ENCODE assay signal across 1 cellular context in the genomic region with DNA sequence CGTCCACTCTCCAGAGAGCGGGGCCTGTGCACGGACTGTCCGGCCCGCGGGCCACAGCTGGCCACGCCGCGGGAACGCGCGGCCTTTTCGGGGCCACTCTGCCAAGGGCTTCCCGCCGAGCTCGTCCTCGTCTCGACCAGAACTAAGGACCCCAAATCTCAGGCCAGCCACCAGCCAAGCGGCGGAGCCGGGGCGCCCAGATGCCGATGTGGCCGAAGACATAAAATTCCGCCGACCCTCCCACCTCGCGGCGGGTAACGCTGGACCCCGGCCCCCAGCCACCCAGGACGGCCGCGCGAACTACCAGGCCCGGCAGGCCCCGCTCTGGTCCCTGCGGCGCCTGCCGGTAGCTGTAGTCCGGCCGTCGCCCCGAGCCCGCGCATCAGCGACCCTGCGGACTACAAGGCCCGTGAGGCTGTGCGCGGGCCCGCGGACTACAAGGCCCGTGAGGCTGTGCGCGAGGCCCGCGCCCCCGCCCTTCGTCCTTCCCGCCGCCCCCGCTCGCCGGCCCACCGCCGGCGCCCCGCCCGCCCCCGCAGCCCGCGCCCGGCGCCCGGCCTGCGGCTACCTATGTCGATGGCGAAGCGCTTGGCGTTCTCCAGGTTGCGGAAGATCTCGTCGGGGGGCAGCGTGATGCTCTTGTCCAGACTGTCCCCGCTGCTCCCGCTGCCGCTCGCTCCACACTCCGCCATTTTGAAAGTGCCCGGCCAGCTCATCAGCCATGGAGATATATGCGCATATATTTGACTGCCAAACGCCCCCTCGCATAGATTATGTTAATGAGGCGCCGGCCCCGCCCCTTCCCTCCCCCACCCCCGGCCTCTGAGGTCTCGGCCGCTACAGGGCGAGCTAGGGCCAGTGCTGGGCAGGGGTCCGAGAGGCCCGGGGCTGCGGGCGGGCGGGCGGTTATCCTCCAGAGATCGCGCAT.
TF ChIP-seq lines count a peak whose summit lies in the region.

A gene (minus strand): TSS at position 701 of the 928 bp plus-strand sequence. CDS start 9 bp downstream, at position 692.

TF ChIP-seq in K562, 482 proteins besides CTCF, POLR2A, EP300 and RAD21 (continued from another document and continues in another):
- TF ChIP-seq, protein P1, sequence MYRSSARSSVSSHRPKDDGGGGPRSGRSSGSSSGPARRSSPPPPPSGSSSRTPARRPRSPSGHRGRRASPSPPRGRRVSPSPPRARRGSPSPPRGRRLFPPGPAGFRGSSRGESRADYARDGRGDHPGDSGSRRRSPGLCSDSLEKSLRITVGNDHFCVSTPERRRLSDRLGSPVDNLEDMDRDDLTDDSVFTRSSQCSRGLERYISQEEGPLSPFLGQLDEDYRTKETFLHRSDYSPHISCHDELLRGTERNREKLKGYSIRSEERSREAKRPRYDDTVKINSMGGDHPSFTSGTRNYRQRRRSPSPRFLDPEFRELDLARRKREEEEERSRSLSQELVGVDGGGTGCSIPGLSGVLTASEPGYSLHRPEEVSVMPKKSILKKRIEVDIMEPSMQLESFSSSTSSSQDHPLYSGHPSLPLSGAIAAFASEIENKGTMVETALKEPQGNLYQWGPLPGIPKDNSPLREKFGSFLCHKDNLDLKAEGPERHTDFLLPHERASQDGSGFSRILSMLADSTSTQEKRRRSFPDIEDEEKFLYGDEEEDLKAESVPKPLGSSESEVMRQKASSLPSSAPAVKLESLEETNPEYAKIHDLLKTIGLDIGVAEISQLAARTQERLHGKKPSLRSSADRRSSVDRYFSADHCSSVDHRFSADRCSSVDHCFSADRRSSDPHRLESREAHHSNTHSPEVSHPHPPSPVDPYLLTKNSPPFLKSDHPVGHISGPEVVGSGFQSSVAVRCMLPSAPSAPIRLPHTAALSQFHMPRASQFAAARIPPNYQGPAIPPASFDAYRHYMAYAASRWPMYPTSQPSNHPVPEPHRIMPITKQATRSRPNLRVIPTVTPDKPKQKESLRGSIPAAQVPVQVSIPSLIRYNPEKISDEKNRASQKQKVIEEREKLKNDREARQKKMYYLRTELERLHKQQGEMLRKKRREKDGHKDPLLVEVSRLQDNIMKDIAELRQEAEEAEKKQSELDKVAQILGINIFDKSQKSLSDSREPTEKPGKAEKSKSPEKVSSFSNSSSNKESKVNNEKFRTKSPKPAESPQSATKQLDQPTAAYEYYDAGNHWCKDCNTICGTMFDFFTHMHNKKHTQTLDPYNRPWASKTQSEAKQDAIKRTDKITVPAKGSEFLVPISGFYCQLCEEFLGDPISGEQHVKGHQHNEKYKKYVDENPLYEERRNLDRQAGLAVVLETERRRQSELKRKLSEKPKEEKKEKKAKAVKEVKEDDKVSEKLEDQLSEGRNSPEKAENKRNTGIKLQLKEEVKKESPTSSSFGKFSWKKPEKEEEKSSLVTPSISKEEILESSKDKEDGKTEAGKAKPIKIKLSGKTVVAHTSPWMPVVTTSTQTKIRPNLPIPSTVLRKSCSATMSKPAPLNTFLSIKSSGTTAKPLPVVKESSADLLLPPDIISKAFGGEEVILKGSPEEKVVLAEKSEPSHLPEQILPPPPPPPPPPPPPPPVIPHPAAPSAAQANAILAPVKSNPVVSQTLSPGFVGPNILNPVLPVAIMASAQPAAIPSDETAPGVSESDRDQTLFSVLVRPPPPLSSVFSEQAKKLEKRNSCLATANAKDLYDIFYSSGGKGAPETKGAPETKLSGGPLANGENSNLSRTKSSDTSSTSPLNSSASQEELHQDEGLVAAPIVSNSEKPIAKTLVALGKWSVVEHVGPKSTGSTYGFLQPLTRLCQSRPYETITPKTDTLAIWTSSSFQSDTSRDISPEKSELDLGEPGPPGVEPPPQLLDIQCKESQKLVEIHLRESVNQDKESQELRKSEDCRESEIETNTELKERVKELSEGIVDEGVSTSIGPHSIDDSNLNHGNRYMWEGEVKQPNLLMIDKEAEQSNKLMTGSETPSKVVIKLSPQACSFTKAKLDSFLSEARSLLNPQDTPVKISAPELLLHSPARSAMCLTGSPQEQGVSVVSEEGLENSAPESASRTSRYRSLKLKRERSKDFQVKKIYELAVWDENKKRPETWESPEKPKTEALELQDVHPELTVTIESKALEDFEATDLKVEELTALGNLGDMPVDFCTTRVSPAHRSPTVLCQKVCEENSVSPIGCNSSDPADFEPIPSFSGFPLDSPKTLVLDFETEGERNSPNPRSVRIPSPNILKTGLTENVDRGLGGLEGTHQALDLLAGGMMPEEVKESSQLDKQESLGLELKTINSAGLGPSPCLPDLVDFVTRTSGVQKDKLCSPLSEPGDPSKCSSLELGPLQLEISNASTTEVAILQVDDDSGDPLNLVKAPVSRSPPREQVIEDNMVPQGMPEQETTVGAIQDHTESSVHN (IDR thresholded peaks at IDR 0.05; ENCODE audit: borderline replicate concordance in 1 of 2, low read depth in 1 of 2) = no peak
- no peak for TF ChIP-seq CBX5 (IDR thresholded peaks at IDR 0.05; ENCODE audit: borderline replicate concordance, low read depth)
- no peak; the same call in 1 of the 2 replicates for TF ChIP-seq ZC3H11A (IDR thresholded peaks at IDR 0.05; ENCODE audit: low read depth, low read length)
- TF ChIP-seq ZNF699 (CRISPR knock-in tag; IDR thresholded peaks at IDR 0.05; ENCODE audit: insufficient replicate concordance) = no peak
- TF ChIP-seq SOX6 (IDR thresholded peaks at IDR 0.05) = no peak
- no peak for TF ChIP-seq ZNF24 (IDR thresholded peaks at IDR 0.05)
- no peak for TF ChIP-seq TEAD4 (IDR thresholded peaks at IDR 0.05; ENCODE audit: low read length)
- no peak for TF ChIP-seq TEAD4 (CRISPR knock-in tag; IDR thresholded peaks at IDR 0.05; ENCODE audit: borderline replicate concordance)
- TF ChIP-seq, protein P2, sequence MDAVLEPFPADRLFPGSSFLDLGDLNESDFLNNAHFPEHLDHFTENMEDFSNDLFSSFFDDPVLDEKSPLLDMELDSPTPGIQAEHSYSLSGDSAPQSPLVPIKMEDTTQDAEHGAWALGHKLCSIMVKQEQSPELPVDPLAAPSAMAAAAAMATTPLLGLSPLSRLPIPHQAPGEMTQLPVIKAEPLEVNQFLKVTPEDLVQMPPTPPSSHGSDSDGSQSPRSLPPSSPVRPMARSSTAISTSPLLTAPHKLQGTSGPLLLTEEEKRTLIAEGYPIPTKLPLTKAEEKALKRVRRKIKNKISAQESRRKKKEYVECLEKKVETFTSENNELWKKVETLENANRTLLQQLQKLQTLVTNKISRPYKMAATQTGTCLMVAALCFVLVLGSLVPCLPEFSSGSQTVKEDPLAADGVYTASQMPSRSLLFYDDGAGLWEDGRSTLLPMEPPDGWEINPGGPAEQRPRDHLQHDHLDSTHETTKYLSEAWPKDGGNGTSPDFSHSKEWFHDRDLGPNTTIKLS (IDR thresholded peaks at IDR 0.05; ENCODE audit: borderline replicate concordance, low read depth) = peak; percentile 96
- no peak for TF ChIP-seq STAT5B (CRISPR knock-in tag; IDR thresholded peaks at IDR 0.05)
- no peak for TF ChIP-seq NEUROD1 (IDR thresholded peaks at IDR 0.05; ENCODE audit: borderline replicate concordance, low read depth, low read length, partially characterized antibody)
- no peak for TF ChIP-seq HMG20B (CRISPR knock-in tag; IDR thresholded peaks at IDR 0.05)
- TF ChIP-seq, protein P3, sequence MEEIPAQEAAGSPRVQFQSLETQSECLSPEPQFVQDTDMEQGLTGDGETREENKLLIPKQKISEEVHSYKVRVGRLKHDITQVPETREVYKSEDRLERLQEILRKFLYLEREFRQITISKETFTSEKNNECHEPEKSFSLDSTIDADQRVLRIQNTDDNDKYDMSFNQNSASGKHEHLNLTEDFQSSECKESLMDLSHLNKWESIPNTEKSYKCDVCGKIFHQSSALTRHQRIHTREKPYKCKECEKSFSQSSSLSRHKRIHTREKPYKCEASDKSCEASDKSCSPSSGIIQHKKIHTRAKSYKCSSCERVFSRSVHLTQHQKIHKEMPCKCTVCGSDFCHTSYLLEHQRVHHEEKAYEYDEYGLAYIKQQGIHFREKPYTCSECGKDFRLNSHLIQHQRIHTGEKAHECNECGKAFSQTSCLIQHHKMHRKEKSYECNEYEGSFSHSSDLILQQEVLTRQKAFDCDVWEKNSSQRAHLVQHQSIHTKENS (CRISPR knock-in tag; IDR thresholded peaks at IDR 0.05) = no peak
- no peak for TF ChIP-seq HDGF (IDR thresholded peaks at IDR 0.05)
- no peak; the same call in 1 of the 2 replicates for TF ChIP-seq NFXL1 (CRISPR knock-in tag; IDR thresholded peaks at IDR 0.05)
- TF ChIP-seq BDP1 (IDR thresholded peaks at IDR 0.05; ENCODE audit: insufficient read depth, insufficient read length) = no peak
- TF ChIP-seq HDAC1 (IDR thresholded peaks at IDR 0.05) = peak in 1 of 2 experiments; percentile 36; a peak in 1 of 4 replicates
- TF ChIP-seq ZNF324 (CRISPR knock-in tag; IDR thresholded peaks at IDR 0.05) = no peak
- TF ChIP-seq NBN (IDR thresholded peaks at IDR 0.05; ENCODE audit: low read depth) = no peak
- TF ChIP-seq NR2F6 (CRISPR knock-in tag; IDR thresholded peaks at IDR 0.05) = 0 out of 2 replicates have a peak, but pooled peaks have one; percentile 22
- TF ChIP-seq NFYB (IDR thresholded peaks at IDR 0.05; ENCODE audit: extremely low read depth, insufficient read length) = no peak
- peak; percentile 81 for TF ChIP-seq TCFL5 (CRISPR knock-in tag; conservative IDR thresholded peaks at IDR 0.05)
- TF ChIP-seq, protein P4, sequence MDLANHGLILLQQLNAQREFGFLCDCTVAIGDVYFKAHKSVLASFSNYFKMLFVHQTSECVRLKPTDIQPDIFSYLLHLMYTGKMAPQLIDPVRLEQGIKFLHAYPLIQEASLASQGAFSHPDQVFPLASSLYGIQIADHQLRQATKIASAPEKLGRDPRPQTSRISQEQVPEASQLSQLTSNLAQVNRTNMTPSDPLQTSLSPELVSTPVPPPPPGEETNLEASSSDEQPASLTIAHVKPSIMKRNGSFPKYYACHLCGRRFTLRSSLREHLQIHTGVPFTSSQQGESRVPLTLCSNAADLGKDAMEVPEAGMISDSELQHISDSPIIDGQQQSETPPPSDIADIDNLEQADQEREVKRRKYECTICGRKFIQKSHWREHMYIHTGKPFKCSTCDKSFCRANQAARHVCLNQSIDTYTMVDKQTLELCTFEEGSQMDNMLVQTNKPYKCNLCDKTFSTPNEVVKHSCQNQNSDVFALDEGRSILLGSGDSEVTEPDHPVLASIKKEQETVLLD (IDR thresholded peaks at IDR 0.05) = no peak
- TF ChIP-seq TCF7 (IDR thresholded peaks at IDR 0.05; ENCODE audit: borderline replicate concordance) = no peak
- TF ChIP-seq FOXK1 (CRISPR knock-in tag; IDR thresholded peaks at IDR 0.05; ENCODE audit: borderline replicate concordance) = no peak
- TF ChIP-seq HDAC3 (IDR thresholded peaks at IDR 0.05; ENCODE audit: borderline replicate concordance, partially characterized antibody) = no peak
- no peak for TF ChIP-seq NELFE (IDR thresholded peaks at IDR 0.05; ENCODE audit: insufficient read depth, insufficient read length)
- TF ChIP-seq, protein P5, sequence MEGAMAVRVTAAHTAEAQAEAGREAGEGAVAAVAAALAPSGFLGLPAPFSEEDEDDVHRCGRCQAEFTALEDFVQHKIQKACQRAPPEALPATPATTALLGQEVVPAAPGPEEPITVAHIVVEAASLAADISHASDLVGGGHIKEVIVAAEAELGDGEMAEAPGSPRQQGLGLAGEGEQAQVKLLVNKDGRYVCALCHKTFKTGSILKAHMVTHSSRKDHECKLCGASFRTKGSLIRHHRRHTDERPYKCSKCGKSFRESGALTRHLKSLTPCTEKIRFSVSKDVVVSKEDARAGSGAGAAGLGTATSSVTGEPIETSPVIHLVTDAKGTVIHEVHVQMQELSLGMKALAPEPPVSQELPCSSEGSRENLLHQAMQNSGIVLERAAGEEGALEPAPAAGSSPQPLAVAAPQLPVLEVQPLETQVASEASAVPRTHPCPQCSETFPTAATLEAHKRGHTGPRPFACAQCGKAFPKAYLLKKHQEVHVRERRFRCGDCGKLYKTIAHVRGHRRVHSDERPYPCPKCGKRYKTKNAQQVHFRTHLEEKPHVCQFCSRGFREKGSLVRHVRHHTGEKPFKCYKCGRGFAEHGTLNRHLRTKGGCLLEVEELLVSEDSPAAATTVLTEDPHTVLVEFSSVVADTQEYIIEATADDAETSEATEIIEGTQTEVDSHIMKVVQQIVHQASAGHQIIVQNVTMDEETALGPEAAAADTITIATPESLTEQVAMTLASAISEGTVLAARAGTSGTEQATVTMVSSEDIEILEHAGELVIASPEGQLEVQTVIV (CRISPR knock-in tag; IDR thresholded peaks at IDR 0.05; ENCODE audit: borderline replicate concordance) = no peak
- TF ChIP-seq, protein P6, sequence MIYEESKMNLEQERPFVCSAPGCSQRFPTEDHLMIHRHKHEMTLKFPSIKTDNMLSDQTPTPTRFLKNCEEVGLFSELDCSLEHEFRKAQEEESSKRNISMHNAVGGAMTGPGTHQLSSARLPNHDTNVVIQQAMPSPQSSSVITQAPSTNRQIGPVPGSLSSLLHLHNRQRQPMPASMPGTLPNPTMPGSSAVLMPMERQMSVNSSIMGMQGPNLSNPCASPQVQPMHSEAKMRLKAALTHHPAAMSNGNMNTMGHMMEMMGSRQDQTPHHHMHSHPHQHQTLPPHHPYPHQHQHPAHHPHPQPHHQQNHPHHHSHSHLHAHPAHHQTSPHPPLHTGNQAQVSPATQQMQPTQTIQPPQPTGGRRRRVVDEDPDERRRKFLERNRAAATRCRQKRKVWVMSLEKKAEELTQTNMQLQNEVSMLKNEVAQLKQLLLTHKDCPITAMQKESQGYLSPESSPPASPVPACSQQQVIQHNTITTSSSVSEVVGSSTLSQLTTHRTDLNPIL (CRISPR knock-in tag; IDR thresholded peaks at IDR 0.05) = no peak
- TF ChIP-seq, protein P7, sequence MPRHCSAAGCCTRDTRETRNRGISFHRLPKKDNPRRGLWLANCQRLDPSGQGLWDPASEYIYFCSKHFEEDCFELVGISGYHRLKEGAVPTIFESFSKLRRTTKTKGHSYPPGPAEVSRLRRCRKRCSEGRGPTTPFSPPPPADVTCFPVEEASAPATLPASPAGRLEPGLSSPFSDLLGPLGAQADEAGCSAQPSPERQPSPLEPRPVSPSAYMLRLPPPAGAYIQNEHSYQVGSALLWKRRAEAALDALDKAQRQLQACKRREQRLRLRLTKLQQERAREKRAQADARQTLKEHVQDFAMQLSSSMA (CRISPR knock-in tag; IDR thresholded peaks at IDR 0.05) = peak; percentile 55; the same call in 1 of the 2 replicates
- TF ChIP-seq PTRF (tag; IDR thresholded peaks at IDR 0.05) = no peak
- TF ChIP-seq FOXA3 (CRISPR knock-in tag; conservative IDR thresholded peaks at IDR 0.05 in 1 of 2, IDR thresholded peaks at IDR 0.05 in 1 of 2) = no peak
- TF ChIP-seq ARID1B (IDR thresholded peaks at IDR 0.05) = no peak
- TF ChIP-seq MCM5 (IDR thresholded peaks at IDR 0.05; ENCODE audit: low read depth) = no peak
- no peak for TF ChIP-seq ZNF778 (CRISPR knock-in tag; IDR thresholded peaks at IDR 0.05)
- no peak for TF ChIP-seq TRIM24 (IDR thresholded peaks at IDR 0.05)
- TF ChIP-seq ZNF586 (CRISPR knock-in tag; conservative IDR thresholded peaks at IDR 0.05) = no peak
- TF ChIP-seq, protein P8, sequence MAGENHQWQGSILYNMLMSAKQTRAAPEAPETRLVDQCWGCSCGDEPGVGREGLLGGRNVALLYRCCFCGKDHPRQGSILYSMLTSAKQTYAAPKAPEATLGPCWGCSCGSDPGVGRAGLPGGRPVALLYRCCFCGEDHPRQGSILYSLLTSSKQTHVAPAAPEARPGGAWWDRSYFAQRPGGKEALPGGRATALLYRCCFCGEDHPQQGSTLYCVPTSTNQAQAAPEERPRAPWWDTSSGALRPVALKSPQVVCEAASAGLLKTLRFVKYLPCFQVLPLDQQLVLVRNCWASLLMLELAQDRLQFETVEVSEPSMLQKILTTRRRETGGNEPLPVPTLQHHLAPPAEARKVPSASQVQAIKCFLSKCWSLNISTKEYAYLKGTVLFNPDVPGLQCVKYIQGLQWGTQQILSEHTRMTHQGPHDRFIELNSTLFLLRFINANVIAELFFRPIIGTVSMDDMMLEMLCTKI (IDR thresholded peaks at IDR 0.05; ENCODE audit: partially characterized antibody) = no peak
- peak; percentile 99 for TF ChIP-seq ZNF197 (CRISPR knock-in tag; IDR thresholded peaks at IDR 0.05; ENCODE audit: low read depth)
